1 cellular context compared by ENCODE assay signal in the genomic region with DNA sequence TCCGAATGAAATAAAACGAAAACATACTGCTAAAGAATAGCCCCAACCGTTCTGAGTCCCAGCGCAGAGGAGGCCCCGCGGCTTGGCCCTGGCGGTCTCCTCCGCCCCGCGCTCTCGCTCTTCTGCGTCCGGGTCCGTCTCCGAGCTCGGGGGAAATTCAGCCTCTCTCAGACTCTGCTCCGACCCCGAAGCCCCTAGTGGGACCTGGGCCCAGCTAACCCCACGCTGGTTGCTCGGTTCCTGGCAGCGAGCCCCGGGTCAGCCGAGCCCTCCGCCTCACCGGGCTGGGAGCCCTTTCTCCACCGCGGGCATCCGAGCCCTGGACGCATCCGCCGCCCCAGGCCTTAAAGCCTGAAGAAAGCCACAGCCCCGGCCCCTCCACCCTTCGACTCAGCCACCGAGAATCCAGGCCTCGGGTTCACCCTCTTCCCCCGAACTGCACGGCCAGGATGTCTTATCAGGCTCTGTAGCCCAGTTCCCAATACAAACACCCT.
TF ChIP-seq lines count a peak whose summit lies in the region.

No MANE protein-coding gene starts in this region.

TF ChIP-seq in HEK293, 187 proteins besides CTCF, POLR2A, EP300 and RAD21 (continued from another document and continues in another):
- TF ChIP-seq, protein P1, sequence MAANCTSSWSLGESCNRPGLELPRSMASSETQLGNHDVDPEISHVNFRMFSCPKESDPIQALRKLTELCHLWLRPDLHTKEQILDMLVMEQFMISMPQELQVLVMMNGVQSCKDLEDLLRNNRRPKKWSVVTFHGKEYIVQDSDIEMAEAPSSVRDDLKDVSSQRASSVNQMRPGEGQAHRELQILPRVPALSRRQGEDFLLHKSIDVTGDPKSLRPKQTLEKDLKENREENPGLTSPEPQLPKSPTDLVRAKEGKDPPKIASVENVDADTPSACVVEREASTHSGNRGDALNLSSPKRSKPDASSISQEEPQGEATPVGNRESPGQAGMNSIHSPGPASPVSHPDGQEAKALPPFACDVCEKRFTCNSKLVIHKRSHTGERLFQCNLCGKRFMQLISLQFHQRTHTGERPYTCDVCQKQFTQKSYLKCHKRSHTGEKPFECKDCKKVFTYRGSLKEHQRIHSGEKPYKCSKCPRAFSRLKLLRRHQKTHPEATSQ (tag by site-specific recombination; IDR thresholded peaks at IDR 0.05) = no peak
- TF ChIP-seq, protein P2, sequence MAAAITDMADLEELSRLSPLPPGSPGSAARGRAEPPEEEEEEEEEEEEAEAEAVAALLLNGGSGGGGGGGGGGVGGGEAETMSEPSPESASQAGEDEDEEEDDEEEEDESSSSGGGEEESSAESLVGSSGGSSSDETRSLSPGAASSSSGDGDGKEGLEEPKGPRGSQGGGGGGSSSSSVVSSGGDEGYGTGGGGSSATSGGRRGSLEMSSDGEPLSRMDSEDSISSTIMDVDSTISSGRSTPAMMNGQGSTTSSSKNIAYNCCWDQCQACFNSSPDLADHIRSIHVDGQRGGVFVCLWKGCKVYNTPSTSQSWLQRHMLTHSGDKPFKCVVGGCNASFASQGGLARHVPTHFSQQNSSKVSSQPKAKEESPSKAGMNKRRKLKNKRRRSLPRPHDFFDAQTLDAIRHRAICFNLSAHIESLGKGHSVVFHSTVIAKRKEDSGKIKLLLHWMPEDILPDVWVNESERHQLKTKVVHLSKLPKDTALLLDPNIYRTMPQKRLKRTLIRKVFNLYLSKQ (tag by site-specific recombination; IDR thresholded peaks at IDR 0.05; ENCODE audit: borderline replicate concordance) = no peak
- TF ChIP-seq ZNF169 (tag by site-specific recombination; IDR thresholded peaks at IDR 0.05) (no peak), SP3 (tag by site-specific recombination; IDR thresholded peaks at IDR 0.05) (no peak), ZNF629 (tag by site-specific recombination; IDR thresholded peaks at IDR 0.05) (no peak), ZNF311 (tag by site-specific recombination; IDR thresholded peaks at IDR 0.05; ENCODE audit: borderline replicate concordance) (no peak), ZNF621 (tag by site-specific recombination; IDR thresholded peaks at IDR 0.05) (no peak), ZBTB20 (tag by site-specific recombination; IDR thresholded peaks at IDR 0.05) (peak; percentile 86; the same call in 1 of the 2 replicates), SETDB1 (IDR thresholded peaks at IDR 0.05; ENCODE audit: insufficient read length, low read length) (no peak), ZNF654 (tag by site-specific recombination; IDR thresholded peaks at IDR 0.05; ENCODE audit: low read depth) (no peak), ZNF10 (tag by site-specific recombination; IDR thresholded peaks at IDR 0.05) (no peak), ZNF560 (tag by site-specific recombination; IDR thresholded peaks at IDR 0.05; ENCODE audit: borderline replicate concordance) (no peak), ZNF404 (tag by site-specific recombination; IDR thresholded peaks at IDR 0.05) (no peak), YY1 (tag by site-specific recombination; IDR thresholded peaks at IDR 0.05) (no peak), ZNF2 (tag by site-specific recombination; IDR thresholded peaks at IDR 0.05) (no peak), ZBTB17 (tag by site-specific recombination; IDR thresholded peaks at IDR 0.05) (no peak), ZXDB (tag by site-specific recombination; IDR thresholded peaks at IDR 0.05) (no peak; the same call in 1 of the 2 replicates), KLF8 (tag by site-specific recombination; IDR thresholded peaks at IDR 0.05) (no peak), ZNF214 (tag by site-specific recombination; IDR thresholded peaks at IDR 0.05; ENCODE audit: borderline replicate concordance) (no peak), ZNF292 (tag by site-specific recombination; IDR thresholded peaks at IDR 0.05; ENCODE audit: borderline replicate concordance, low read depth) (no peak), ZNF37A (tag by site-specific recombination; IDR thresholded peaks at IDR 0.05) (no peak), ZBTB1 (tag by site-specific recombination; IDR thresholded peaks at IDR 0.05) (no peak), WT1 (tag by site-specific recombination; IDR thresholded peaks at IDR 0.05) (no peak), ZFP41 (tag by site-specific recombination; IDR thresholded peaks at IDR 0.05; ENCODE audit: borderline replicate concordance) (no peak), ZNF426 (tag by site-specific recombination; IDR thresholded peaks at IDR 0.05) (no peak), MYNN (tag by site-specific recombination; IDR thresholded peaks at IDR 0.05; ENCODE audit: borderline replicate concordance) (no peak), ZNF626 (tag by site-specific recombination; IDR thresholded peaks at IDR 0.05) (no peak), ZBTB8A (tag by site-specific recombination; IDR thresholded peaks at IDR 0.05) (peak; percentile 46; the same call in 1 of the 2 replicates), MEIS1 (CRISPR knock-in tag; IDR thresholded peaks at IDR 0.05; ENCODE audit: borderline replicate concordance) (0 out of 2 replicates have a peak, but pooled peaks have one; percentile 23), ZNF155 (tag by site-specific recombination; IDR thresholded peaks at IDR 0.05) (no peak), ZNF138 (tag by site-specific recombination; IDR thresholded peaks at IDR 0.05; ENCODE audit: borderline replicate concordance) (no peak), ZNF423 (tag by site-specific recombination; IDR thresholded peaks at IDR 0.05) (no peak), OVOL3 (tag by site-specific recombination; IDR thresholded peaks at IDR 0.05) (no peak), ZNF19 (tag by site-specific recombination; IDR thresholded peaks at IDR 0.05; ENCODE audit: low read depth) (no peak), ZNF624 (tag by site-specific recombination; IDR thresholded peaks at IDR 0.05) (no peak), ZNF223 (tag by site-specific recombination; IDR thresholded peaks at IDR 0.05) (no peak), GLI4 (tag by site-specific recombination; IDR thresholded peaks at IDR 0.05) (no peak), ZNF335 (tag by site-specific recombination; conservative IDR thresholded peaks at IDR 0.05) (peak; percentile 54; the same call in 1 of the 2 replicates), ZNF544 (tag by site-specific recombination; IDR thresholded peaks at IDR 0.05) (no peak), ZNF707 (tag by site-specific recombination; IDR thresholded peaks at IDR 0.05) (no peak), ZNF354C (tag by site-specific recombination; IDR thresholded peaks at IDR 0.05; ENCODE audit: borderline replicate concordance, low read depth) (no peak), ZNF184 (tag by site-specific recombination; IDR thresholded peaks at IDR 0.05) (no peak), ZNF600 (tag by site-specific recombination; IDR thresholded peaks at IDR 0.05) (0 out of 2 replicates have a peak, but pooled peaks have one; percentile 48), ZNF473 (tag by site-specific recombination; IDR thresholded peaks at IDR 0.05) (no peak), SP2 (tag by site-specific recombination; IDR thresholded peaks at IDR 0.05) (no peak), ZNF133 (tag by site-specific recombination; IDR thresholded peaks at IDR 0.05) (no peak), ZNF501 (tag by site-specific recombination; IDR thresholded peaks at IDR 0.05) (0 out of 2 replicates have a peak, but pooled peaks have one; percentile 40), KLF1 (tag by site-specific recombination; IDR thresholded peaks at IDR 0.05) (no peak), IKZF3 (tag by site-specific recombination; IDR thresholded peaks at IDR 0.05) (no peak), ZNF24 (tag by site-specific recombination; IDR thresholded peaks at IDR 0.05) (no peak)
- TF ChIP-seq, protein P3, sequence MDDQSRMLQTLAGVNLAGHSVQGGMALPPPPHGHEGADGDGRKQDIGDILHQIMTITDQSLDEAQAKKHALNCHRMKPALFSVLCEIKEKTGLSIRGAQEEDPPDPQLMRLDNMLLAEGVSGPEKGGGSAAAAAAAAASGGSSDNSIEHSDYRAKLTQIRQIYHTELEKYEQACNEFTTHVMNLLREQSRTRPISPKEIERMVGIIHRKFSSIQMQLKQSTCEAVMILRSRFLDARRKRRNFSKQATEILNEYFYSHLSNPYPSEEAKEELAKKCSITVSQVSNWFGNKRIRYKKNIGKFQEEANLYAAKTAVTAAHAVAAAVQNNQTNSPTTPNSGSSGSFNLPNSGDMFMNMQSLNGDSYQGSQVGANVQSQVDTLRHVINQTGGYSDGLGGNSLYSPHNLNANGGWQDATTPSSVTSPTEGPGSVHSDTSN (CRISPR knock-in tag; IDR thresholded peaks at IDR 0.05) = no peak
- TF ChIP-seq, protein P4, sequence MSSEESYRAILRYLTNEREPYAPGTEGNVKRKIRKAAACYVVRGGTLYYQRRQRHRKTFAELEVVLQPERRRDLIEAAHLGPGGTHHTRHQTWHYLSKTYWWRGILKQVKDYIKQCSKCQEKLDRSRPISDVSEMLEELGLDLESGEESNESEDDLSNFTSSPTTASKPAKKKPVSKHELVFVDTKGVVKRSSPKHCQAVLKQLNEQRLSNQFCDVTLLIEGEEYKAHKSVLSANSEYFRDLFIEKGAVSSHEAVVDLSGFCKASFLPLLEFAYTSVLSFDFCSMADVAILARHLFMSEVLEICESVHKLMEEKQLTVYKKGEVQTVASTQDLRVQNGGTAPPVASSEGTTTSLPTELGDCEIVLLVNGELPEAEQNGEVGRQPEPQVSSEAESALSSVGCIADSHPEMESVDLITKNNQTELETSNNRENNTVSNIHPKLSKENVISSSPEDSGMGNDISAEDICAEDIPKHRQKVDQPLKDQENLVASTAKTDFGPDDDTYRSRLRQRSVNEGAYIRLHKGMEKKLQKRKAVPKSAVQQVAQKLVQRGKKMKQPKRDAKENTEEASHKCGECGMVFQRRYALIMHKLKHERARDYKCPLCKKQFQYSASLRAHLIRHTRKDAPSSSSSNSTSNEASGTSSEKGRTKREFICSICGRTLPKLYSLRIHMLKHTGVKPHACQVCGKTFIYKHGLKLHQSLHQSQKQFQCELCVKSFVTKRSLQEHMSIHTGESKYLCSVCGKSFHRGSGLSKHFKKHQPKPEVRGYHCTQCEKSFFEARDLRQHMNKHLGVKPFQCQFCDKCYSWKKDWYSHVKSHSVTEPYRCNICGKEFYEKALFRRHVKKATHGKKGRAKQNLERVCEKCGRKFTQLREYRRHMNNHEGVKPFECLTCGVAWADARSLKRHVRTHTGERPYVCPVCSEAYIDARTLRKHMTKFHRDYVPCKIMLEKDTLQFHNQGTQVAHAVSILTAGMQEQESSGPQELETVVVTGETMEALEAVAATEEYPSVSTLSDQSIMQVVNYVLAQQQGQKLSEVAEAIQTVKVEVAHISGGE (tag by site-specific recombination; conservative IDR thresholded peaks at IDR 0.05; ENCODE audit: low read depth) = 0 out of 2 replicates have a peak, but pooled peaks have one; percentile 20
- TF ChIP-seq, protein P5, sequence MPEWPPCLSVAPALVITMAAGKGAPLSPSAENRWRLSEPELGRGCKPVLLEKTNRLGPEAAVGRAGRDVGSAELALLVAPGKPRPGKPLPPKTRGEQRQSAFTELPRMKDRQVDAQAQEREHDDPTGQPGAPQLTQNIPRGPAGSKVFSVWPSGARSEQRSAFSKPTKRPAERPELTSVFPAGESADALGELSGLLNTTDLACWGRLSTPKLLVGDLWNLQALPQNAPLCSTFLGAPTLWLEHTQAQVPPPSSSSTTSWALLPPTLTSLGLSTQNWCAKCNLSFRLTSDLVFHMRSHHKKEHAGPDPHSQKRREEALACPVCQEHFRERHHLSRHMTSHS (tag by site-specific recombination; IDR thresholded peaks at IDR 0.05) = no peak
- TF ChIP-seq, protein P6, sequence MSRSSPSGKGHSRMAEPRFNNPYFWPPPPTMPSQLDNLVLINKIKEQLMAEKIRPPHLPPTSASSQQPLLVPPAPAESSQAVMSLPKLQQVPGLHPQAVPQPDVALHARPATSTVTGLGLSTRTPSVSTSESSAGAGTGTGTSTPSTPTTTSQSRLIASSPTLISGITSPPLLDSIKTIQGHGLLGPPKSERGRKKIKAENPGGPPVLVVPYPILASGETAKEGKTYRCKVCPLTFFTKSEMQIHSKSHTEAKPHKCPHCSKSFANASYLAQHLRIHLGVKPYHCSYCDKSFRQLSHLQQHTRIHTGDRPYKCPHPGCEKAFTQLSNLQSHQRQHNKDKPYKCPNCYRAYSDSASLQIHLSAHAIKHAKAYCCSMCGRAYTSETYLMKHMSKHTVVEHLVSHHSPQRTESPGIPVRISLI (tag by site-specific recombination; IDR thresholded peaks at IDR 0.05) = no peak
- TF ChIP-seq, protein P7, sequence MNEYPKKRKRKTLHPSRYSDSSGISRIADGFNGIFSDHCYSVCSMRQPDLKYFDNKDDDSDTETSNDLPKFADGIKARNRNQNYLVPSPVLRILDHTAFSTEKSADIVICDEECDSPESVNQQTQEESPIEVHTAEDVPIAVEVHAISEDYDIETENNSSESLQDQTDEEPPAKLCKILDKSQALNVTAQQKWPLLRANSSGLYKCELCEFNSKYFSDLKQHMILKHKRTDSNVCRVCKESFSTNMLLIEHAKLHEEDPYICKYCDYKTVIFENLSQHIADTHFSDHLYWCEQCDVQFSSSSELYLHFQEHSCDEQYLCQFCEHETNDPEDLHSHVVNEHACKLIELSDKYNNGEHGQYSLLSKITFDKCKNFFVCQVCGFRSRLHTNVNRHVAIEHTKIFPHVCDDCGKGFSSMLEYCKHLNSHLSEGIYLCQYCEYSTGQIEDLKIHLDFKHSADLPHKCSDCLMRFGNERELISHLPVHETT (tag by site-specific recombination; IDR thresholded peaks at IDR 0.05) = no peak
- TF ChIP-seq, protein P8, sequence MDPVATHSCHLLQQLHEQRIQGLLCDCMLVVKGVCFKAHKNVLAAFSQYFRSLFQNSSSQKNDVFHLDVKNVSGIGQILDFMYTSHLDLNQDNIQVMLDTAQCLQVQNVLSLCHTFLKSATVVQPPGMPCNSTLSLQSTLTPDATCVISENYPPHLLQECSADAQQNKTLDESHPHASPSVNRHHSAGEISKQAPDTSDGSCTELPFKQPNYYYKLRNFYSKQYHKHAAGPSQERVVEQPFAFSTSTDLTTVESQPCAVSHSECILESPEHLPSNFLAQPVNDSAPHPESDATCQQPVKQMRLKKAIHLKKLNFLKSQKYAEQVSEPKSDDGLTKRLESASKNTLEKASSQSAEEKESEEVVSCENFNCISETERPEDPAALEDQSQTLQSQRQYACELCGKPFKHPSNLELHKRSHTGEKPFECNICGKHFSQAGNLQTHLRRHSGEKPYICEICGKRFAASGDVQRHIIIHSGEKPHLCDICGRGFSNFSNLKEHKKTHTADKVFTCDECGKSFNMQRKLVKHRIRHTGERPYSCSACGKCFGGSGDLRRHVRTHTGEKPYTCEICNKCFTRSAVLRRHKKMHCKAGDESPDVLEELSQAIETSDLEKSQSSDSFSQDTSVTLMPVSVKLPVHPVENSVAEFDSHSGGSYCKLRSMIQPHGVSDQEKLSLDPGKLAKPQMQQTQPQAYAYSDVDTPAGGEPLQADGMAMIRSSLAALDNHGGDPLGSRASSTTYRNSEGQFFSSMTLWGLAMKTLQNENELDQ (tag by site-specific recombination; IDR thresholded peaks at IDR 0.05; ENCODE audit: low read depth) = no peak
